In genomic region chr11:747176-748006, GRCh38 we compare ENCODE assay signal across 1 cellular context.
A peak's percentile ranks its signal among the peaks of the same experiment; 100 is the strongest.
TF ChIP-seq lines count a peak whose summit lies in the region.

TSS of gene TALDO1 (plus strand) at chr11:747464. CDS start at chr11:747482, 18 bp downstream.

TF ChIP-seq in GM12878, 131 proteins besides CTCF, POLR2A, EP300 and RAD21 (continued from another document and continues in another):
- TF ChIP-seq E4F1 (IDR thresholded peaks at IDR 0.05; ENCODE audit: borderline replicate concordance, partially characterized antibody) (no peak), PBX3 (IDR thresholded peaks at IDR 0.05; ENCODE audit: insufficient replicate concordance, low read depth, low read length) (peak; percentile 38), KAT2A (conservative IDR thresholded peaks at IDR 0.05; ENCODE audit: control insufficient read depth, low read depth, low read length) (no peak), ZNF207 (IDR thresholded peaks at IDR 0.05; ENCODE audit: borderline replicate concordance) (no peak), SMC3 (IDR thresholded peaks at IDR 0.05; ENCODE audit: borderline replicate concordance, low read length) (no peak), STAT3 (IDR thresholded peaks at IDR 0.05; ENCODE audit: low read depth, low read length) (no peak), ESRRA (IDR thresholded peaks at IDR 0.05; ENCODE audit: low read length) (no peak), SREBF2 (IDR thresholded peaks at IDR 0.05; ENCODE audit: low read length) (no peak), GABPA (IDR thresholded peaks at IDR 0.05; ENCODE audit: low read depth) (no peak), LARP7 (IDR thresholded peaks at IDR 0.05) (peak; percentile 85), MYC (IDR thresholded peaks at IDR 0.05; ENCODE audit: insufficient read depth, insufficient read length, insufficient replicate concordance, low read length, severe bottlenecking) (no peak), BCL3 (IDR thresholded peaks at IDR 0.05; ENCODE audit: borderline replicate concordance, insufficient read depth, low read depth, low read length, poor library complexity, severe bottlenecking) (no peak), BACH1 (IDR thresholded peaks at IDR 0.05; ENCODE audit: borderline replicate concordance) (peak; percentile 80), EED (IDR thresholded peaks at IDR 0.05; ENCODE audit: low read depth) (no peak; the same call in 1 of the 2 replicates), BHLHE40 (IDR thresholded peaks at IDR 0.05; ENCODE audit: borderline replicate concordance in 1 of 2, low read depth in 2 of 2, low read length in 1 of 2) (peak; percentile 9 to 65; a peak in 2 of 4 replicates), USF1 (IDR thresholded peaks at IDR 0.05; ENCODE audit: borderline replicate concordance, extremely low read length, insufficient read depth, low read depth, low read length) (no peak), SMAD1 (IDR thresholded peaks at IDR 0.05; ENCODE audit: low read depth, partially characterized antibody) (no peak), SPI1 (IDR thresholded peaks at IDR 0.05; ENCODE audit: borderline replicate concordance, insufficient read depth, low read depth, low read length) (no peak), SIN3A (IDR thresholded peaks at IDR 0.05; ENCODE audit: low read depth, low read length) (peak; percentile 56; the same call in 1 of the 2 replicates), TAF1 (IDR thresholded peaks at IDR 0.05; ENCODE audit: borderline replicate concordance, low read depth, low read length) (peak; percentile 62; the same call in 1 of the 2 replicates), IRF3 (IDR thresholded peaks at IDR 0.05) (0 out of 2 replicates have a peak, but pooled peaks have one; percentile 12), ZNF217 (IDR thresholded peaks at IDR 0.05) (no peak), NR2C1 (IDR thresholded peaks at IDR 0.05) (0 out of 2 replicates have a peak, but pooled peaks have one; percentile 7), FOXM1 (IDR thresholded peaks at IDR 0.05; ENCODE audit: low read depth, low read length) (no peak), HCFC1 (IDR thresholded peaks at IDR 0.05; ENCODE audit: low read length) (0 out of 2 replicates have a peak, but pooled peaks have one; percentile 21), ETV6 (conservative IDR thresholded peaks at IDR 0.05 in 1 of 2, IDR thresholded peaks at IDR 0.05 in 1 of 2; ENCODE audit: borderline replicate concordance in 1 of 2, low read depth in 1 of 2) (no peak), RFX5 (IDR thresholded peaks at IDR 0.05; ENCODE audit: low read depth, low read length) (no peak), RB1 (IDR thresholded peaks at IDR 0.05; ENCODE audit: borderline replicate concordance) (peak; percentile 90; the same call in 1 of the 2 replicates), YY1 (IDR thresholded peaks at IDR 0.05; ENCODE audit: low read depth, low read length) (peak; percentile 8; the same call in 1 of the 2 replicates), NRF1 (conservative IDR thresholded peaks at IDR 0.05; ENCODE audit: low read depth, low read length) (no peak), HDAC6 (IDR thresholded peaks at IDR 0.05; ENCODE audit: unreplicated experiment) (no peak), IRF5 (IDR thresholded peaks at IDR 0.05; ENCODE audit: borderline replicate concordance) (no peak), RELA (IDR thresholded peaks at IDR 0.05; ENCODE audit: borderline replicate concordance, partially characterized antibody) (peak; percentile 11), BMI1 (IDR thresholded peaks at IDR 0.05; ENCODE audit: borderline replicate concordance) (no peak), POU2F2 (IDR thresholded peaks at IDR 0.05; ENCODE audit: borderline replicate concordance, low read depth, low read length) (no peak), IKZF1 (conservative IDR thresholded peaks at IDR 0.05) (peak; percentile 75), EZH2 (IDR thresholded peaks at IDR 0.05; ENCODE audit: borderline replicate concordance, control insufficient read depth, low read depth, low read length) (no peak), NR2F1 (conservative IDR thresholded peaks at IDR 0.05) (0 out of 2 replicates have a peak, but pooled peaks have one; percentile 41), TCF12 (IDR thresholded peaks at IDR 0.05; ENCODE audit: low read depth, low read length) (no peak), DPF2 (IDR thresholded peaks at IDR 0.05) (peak; percentile 73), EGR1 (IDR thresholded peaks at IDR 0.05; ENCODE audit: borderline replicate concordance in 1 of 2, low read depth in 2 of 2, low read length in 2 of 2) (peak in 1 of 2 experiments; percentile 16; a peak in 1 of 3 replicates), SUZ12 (IDR thresholded peaks at IDR 0.05; ENCODE audit: unreplicated experiment) (no peak), ZNF24 (IDR thresholded peaks at IDR 0.05) (0 out of 2 replicates have a peak, but pooled peaks have one; percentile 17), ZNF622 (IDR thresholded peaks at IDR 0.05) (no peak)
- TF ChIP-seq, protein P1, sequence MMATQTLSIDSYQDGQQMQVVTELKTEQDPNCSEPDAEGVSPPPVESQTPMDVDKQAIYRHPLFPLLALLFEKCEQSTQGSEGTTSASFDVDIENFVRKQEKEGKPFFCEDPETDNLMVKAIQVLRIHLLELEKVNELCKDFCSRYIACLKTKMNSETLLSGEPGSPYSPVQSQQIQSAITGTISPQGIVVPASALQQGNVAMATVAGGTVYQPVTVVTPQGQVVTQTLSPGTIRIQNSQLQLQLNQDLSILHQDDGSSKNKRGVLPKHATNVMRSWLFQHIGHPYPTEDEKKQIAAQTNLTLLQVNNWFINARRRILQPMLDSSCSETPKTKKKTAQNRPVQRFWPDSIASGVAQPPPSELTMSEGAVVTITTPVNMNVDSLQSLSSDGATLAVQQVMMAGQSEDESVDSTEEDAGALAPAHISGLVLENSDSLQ (IDR thresholded peaks at IDR 0.05) = peak; percentile 14; the same call in 1 of the 2 replicates
- TF ChIP-seq, protein P2, sequence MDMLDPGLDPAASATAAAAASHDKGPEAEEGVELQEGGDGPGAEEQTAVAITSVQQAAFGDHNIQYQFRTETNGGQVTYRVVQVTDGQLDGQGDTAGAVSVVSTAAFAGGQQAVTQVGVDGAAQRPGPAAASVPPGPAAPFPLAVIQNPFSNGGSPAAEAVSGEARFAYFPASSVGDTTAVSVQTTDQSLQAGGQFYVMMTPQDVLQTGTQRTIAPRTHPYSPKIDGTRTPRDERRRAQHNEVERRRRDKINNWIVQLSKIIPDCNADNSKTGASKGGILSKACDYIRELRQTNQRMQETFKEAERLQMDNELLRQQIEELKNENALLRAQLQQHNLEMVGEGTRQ (IDR thresholded peaks at IDR 0.05; ENCODE audit: borderline replicate concordance, low read depth, low read length) = no peak
- TF ChIP-seq, protein P3, sequence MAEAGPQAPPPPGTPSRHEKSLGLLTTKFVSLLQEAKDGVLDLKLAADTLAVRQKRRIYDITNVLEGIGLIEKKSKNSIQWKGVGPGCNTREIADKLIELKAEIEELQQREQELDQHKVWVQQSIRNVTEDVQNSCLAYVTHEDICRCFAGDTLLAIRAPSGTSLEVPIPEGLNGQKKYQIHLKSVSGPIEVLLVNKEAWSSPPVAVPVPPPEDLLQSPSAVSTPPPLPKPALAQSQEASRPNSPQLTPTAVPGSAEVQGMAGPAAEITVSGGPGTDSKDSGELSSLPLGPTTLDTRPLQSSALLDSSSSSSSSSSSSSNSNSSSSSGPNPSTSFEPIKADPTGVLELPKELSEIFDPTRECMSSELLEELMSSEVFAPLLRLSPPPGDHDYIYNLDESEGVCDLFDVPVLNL (IDR thresholded peaks at IDR 0.05; ENCODE audit: low read depth, low read length) = peak; percentile 61
- TF ChIP-seq, protein P4, sequence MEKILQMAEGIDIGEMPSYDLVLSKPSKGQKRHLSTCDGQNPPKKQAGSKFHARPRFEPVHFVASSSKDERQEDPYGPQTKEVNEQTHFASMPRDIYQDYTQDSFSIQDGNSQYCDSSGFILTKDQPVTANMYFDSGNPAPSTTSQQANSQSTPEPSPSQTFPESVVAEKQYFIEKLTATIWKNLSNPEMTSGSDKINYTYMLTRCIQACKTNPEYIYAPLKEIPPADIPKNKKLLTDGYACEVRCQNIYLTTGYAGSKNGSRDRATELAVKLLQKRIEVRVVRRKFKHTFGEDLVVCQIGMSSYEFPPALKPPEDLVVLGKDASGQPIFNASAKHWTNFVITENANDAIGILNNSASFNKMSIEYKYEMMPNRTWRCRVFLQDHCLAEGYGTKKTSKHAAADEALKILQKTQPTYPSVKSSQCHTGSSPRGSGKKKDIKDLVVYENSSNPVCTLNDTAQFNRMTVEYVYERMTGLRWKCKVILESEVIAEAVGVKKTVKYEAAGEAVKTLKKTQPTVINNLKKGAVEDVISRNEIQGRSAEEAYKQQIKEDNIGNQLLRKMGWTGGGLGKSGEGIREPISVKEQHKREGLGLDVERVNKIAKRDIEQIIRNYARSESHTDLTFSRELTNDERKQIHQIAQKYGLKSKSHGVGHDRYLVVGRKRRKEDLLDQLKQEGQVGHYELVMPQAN (conservative IDR thresholded peaks at IDR 0.05) = peak; percentile 69; the same call in 1 of the 2 replicates
- TF ChIP-seq, protein P5, sequence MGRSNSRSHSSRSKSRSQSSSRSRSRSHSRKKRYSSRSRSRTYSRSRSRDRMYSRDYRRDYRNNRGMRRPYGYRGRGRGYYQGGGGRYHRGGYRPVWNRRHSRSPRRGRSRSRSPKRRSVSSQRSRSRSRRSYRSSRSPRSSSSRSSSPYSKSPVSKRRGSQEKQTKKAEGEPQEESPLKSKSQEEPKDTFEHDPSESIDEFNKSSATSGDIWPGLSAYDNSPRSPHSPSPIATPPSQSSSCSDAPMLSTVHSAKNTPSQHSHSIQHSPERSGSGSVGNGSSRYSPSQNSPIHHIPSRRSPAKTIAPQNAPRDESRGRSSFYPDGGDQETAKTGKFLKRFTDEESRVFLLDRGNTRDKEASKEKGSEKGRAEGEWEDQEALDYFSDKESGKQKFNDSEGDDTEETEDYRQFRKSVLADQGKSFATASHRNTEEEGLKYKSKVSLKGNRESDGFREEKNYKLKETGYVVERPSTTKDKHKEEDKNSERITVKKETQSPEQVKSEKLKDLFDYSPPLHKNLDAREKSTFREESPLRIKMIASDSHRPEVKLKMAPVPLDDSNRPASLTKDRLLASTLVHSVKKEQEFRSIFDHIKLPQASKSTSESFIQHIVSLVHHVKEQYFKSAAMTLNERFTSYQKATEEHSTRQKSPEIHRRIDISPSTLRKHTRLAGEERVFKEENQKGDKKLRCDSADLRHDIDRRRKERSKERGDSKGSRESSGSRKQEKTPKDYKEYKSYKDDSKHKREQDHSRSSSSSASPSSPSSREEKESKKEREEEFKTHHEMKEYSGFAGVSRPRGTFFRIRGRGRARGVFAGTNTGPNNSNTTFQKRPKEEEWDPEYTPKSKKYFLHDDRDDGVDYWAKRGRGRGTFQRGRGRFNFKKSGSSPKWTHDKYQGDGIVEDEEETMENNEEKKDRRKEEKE (IDR thresholded peaks at IDR 0.05) = no peak
